Comparison of ENCODE assay signal across 1 cellular context in genomic region chr1:218366322-218367052, GRCh38.
TF ChIP-seq lines count a peak whose summit lies in the region.

No MANE protein-coding gene starts in this region.

TF ChIP-seq in HepG2, 621 proteins besides CTCF, POLR2A, EP300 and RAD21 (continued from another document and continues in another):
- TF ChIP-seq, protein P1, sequence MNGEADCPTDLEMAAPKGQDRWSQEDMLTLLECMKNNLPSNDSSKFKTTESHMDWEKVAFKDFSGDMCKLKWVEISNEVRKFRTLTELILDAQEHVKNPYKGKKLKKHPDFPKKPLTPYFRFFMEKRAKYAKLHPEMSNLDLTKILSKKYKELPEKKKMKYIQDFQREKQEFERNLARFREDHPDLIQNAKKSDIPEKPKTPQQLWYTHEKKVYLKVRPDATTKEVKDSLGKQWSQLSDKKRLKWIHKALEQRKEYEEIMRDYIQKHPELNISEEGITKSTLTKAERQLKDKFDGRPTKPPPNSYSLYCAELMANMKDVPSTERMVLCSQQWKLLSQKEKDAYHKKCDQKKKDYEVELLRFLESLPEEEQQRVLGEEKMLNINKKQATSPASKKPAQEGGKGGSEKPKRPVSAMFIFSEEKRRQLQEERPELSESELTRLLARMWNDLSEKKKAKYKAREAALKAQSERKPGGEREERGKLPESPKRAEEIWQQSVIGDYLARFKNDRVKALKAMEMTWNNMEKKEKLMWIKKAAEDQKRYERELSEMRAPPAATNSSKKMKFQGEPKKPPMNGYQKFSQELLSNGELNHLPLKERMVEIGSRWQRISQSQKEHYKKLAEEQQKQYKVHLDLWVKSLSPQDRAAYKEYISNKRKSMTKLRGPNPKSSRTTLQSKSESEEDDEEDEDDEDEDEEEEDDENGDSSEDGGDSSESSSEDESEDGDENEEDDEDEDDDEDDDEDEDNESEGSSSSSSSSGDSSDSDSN (CRISPR knock-in tag; IDR thresholded peaks at IDR 0.05) = no peak
- TF ChIP-seq SALL1 (CRISPR knock-in tag; IDR thresholded peaks at IDR 0.05) = peak; percentile 28
- no peak for TF ChIP-seq TRIM24 (CRISPR knock-in tag; IDR thresholded peaks at IDR 0.05)
- TF ChIP-seq, protein P2, sequence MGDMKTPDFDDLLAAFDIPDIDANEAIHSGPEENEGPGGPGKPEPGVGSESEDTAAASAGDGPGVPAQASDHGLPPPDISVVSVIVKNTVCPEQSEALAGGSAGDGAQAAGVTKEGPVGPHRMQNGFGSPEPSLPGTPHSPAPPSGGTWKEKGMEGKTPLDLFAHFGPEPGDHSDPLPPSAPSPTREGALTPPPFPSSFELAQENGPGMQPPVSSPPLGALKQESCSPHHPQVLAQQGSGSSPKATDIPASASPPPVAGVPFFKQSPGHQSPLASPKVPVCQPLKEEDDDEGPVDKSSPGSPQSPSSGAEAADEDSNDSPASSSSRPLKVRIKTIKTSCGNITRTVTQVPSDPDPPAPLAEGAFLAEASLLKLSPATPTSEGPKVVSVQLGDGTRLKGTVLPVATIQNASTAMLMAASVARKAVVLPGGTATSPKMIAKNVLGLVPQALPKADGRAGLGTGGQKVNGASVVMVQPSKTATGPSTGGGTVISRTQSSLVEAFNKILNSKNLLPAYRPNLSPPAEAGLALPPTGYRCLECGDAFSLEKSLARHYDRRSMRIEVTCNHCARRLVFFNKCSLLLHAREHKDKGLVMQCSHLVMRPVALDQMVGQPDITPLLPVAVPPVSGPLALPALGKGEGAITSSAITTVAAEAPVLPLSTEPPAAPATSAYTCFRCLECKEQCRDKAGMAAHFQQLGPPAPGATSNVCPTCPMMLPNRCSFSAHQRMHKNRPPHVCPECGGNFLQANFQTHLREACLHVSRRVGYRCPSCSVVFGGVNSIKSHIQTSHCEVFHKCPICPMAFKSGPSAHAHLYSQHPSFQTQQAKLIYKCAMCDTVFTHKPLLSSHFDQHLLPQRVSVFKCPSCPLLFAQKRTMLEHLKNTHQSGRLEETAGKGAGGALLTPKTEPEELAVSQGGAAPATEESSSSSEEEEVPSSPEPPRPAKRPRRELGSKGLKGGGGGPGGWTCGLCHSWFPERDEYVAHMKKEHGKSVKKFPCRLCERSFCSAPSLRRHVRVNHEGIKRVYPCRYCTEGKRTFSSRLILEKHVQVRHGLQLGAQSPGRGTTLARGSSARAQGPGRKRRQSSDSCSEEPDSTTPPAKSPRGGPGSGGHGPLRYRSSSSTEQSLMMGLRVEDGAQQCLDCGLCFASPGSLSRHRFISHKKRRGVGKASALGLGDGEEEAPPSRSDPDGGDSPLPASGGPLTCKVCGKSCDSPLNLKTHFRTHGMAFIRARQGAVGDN (CRISPR knock-in tag; IDR thresholded peaks at IDR 0.05) = no peak
- TF ChIP-seq, protein P3, sequence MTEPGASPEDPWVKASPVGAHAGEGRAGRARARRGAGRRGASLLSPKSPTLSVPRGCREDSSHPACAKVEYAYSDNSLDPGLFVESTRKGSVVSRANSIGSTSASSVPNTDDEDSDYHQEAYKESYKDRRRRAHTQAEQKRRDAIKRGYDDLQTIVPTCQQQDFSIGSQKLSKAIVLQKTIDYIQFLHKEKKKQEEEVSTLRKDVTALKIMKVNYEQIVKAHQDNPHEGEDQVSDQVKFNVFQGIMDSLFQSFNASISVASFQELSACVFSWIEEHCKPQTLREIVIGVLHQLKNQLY (CRISPR knock-in tag; IDR thresholded peaks at IDR 0.05) = 0 out of 2 replicates have a peak, but pooled peaks have one; percentile 22
- TF ChIP-seq ZC3H13 (CRISPR knock-in tag; IDR thresholded peaks at IDR 0.05) = no peak
- no peak for TF ChIP-seq ZNF20 (CRISPR knock-in tag; IDR thresholded peaks at IDR 0.05)
- TF ChIP-seq, protein P4, sequence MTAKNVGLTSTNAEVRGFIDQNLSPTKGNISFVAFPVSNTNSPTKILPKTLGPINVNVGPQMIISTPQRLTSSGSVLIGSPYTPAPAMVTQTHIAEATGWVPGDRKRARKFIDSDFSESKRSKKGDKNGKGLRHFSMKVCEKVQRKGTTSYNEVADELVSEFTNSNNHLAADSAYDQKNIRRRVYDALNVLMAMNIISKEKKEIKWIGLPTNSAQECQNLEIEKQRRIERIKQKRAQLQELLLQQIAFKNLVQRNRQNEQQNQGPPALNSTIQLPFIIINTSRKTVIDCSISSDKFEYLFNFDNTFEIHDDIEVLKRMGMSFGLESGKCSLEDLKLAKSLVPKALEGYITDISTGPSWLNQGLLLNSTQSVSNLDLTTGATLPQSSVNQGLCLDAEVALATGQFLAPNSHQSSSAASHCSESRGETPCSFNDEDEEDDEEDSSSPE (CRISPR knock-in tag; IDR thresholded peaks at IDR 0.05) = no peak
- no peak for TF ChIP-seq ZNF180 (CRISPR knock-in tag; IDR thresholded peaks at IDR 0.05; ENCODE audit: borderline replicate concordance, low read depth)
- no peak; the same call in 1 of the 2 replicates for TF ChIP-seq USF2 (IDR thresholded peaks at IDR 0.05; ENCODE audit: low read depth, low read length)
- TF ChIP-seq USF2 (CRISPR knock-in tag; IDR thresholded peaks at IDR 0.05; ENCODE audit: borderline replicate concordance) = no peak; the same call in 1 of the 2 replicates
- no peak for TF ChIP-seq ZNF691 (CRISPR knock-in tag; IDR thresholded peaks at IDR 0.05; ENCODE audit: borderline replicate concordance, low read depth)
- 0 out of 2 replicates have a peak, but pooled peaks have one; percentile 28 for TF ChIP-seq MYC (CRISPR knock-in tag; IDR thresholded peaks at IDR 0.05; ENCODE audit: borderline replicate concordance)
- TF ChIP-seq RNF2 (conservative IDR thresholded peaks at IDR 0.05; ENCODE audit: low read depth) = no peak
- TF ChIP-seq, protein P5, sequence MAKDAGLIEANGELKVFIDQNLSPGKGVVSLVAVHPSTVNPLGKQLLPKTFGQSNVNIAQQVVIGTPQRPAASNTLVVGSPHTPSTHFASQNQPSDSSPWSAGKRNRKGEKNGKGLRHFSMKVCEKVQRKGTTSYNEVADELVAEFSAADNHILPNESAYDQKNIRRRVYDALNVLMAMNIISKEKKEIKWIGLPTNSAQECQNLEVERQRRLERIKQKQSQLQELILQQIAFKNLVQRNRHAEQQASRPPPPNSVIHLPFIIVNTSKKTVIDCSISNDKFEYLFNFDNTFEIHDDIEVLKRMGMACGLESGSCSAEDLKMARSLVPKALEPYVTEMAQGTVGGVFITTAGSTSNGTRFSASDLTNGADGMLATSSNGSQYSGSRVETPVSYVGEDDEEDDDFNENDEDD (CRISPR knock-in tag; IDR thresholded peaks at IDR 0.05; ENCODE audit: borderline replicate concordance) = 0 out of 2 replicates have a peak, but pooled peaks have one; percentile 16
- no peak for TF ChIP-seq SNAPC2 (CRISPR knock-in tag; IDR thresholded peaks at IDR 0.05)
- no peak for TF ChIP-seq ZNF256 (CRISPR knock-in tag; conservative IDR thresholded peaks at IDR 0.05)
- TF ChIP-seq KAT2B (IDR thresholded peaks at IDR 0.05; ENCODE audit: borderline replicate concordance, low read depth, low read length) = no peak
- TF ChIP-seq ZNF629 (CRISPR knock-in tag; conservative IDR thresholded peaks at IDR 0.05) = 0 out of 2 replicates have a peak, but pooled peaks have one; percentile 28
- TF ChIP-seq WIZ (CRISPR knock-in tag; IDR thresholded peaks at IDR 0.05) = no peak
- TF ChIP-seq ZNF430 (CRISPR knock-in tag; IDR thresholded peaks at IDR 0.05) = no peak
- no peak for TF ChIP-seq ZNF576 (CRISPR knock-in tag; IDR thresholded peaks at IDR 0.05)
- TF ChIP-seq ZFP36L1 (CRISPR knock-in tag; IDR thresholded peaks at IDR 0.05) = no peak
- TF ChIP-seq REL (CRISPR knock-in tag; conservative IDR thresholded peaks at IDR 0.05) = no peak
- TF ChIP-seq BHLHE40 (IDR thresholded peaks at IDR 0.05; ENCODE audit: low read length) = peak; percentile 61
- no peak for TF ChIP-seq ZNF652 (CRISPR knock-in tag; IDR thresholded peaks at IDR 0.05; ENCODE audit: borderline replicate concordance, low read depth)
- TF ChIP-seq KDM3A (CRISPR knock-in tag; IDR thresholded peaks at IDR 0.05; ENCODE audit: low read depth) = no peak
- TF ChIP-seq NPAS2 (CRISPR knock-in tag; IDR thresholded peaks at IDR 0.05; ENCODE audit: borderline replicate concordance) = no peak
- peak; percentile 97 for TF ChIP-seq TFAP4 (IDR thresholded peaks at IDR 0.05; ENCODE audit: borderline replicate concordance, low read depth)
- no peak for TF ChIP-seq ZNF678 (CRISPR knock-in tag; IDR thresholded peaks at IDR 0.05)
- no peak for TF ChIP-seq ZNF7 (CRISPR knock-in tag; IDR thresholded peaks at IDR 0.05)
- peak; percentile 25; the same call in 1 of the 2 replicates for TF ChIP-seq SOX5 (CRISPR knock-in tag; IDR thresholded peaks at IDR 0.05; ENCODE audit: borderline replicate concordance)
- TF ChIP-seq ZNF660 (CRISPR knock-in tag; IDR thresholded peaks at IDR 0.05; ENCODE audit: borderline replicate concordance, low read depth) = no peak
- peak; percentile 39; the same call in 1 of the 2 replicates for TF ChIP-seq FOSL2 (CRISPR knock-in tag; IDR thresholded peaks at IDR 0.05)
- no peak for TF ChIP-seq KLF15 (CRISPR knock-in tag; IDR thresholded peaks at IDR 0.05; ENCODE audit: borderline replicate concordance)
- peak; percentile 9; the same call in 1 of the 2 replicates for TF ChIP-seq HMG20A (CRISPR knock-in tag; IDR thresholded peaks at IDR 0.05; ENCODE audit: borderline replicate concordance)
- no peak for TF ChIP-seq IRF2 (CRISPR knock-in tag; IDR thresholded peaks at IDR 0.05)
- no peak for TF ChIP-seq ELK4 (CRISPR knock-in tag; IDR thresholded peaks at IDR 0.05; ENCODE audit: borderline replicate concordance)
- no peak for TF ChIP-seq ZNF441 (CRISPR knock-in tag; IDR thresholded peaks at IDR 0.05; ENCODE audit: borderline replicate concordance)
- no peak for TF ChIP-seq KMT2A (CRISPR knock-in tag; IDR thresholded peaks at IDR 0.05)
- no peak for TF ChIP-seq ZBTB26 (CRISPR knock-in tag; IDR thresholded peaks at IDR 0.05; ENCODE audit: borderline replicate concordance)
- TF ChIP-seq HOXA9 (CRISPR knock-in tag; IDR thresholded peaks at IDR 0.05; ENCODE audit: borderline replicate concordance) = no peak
- TF ChIP-seq RBM39 (IDR thresholded peaks at IDR 0.05; ENCODE audit: low read depth, low read length, poor library complexity, severe bottlenecking) = no peak
- TF ChIP-seq RXRB (CRISPR knock-in tag; IDR thresholded peaks at IDR 0.05; ENCODE audit: borderline replicate concordance) = peak; percentile 28; the same call in 1 of the 2 replicates
- TF ChIP-seq ATF7 (IDR thresholded peaks at IDR 0.05) = peak; percentile 62; the same call in 1 of the 2 replicates
- no peak for TF ChIP-seq ATF7 (CRISPR knock-in tag; IDR thresholded peaks at IDR 0.05)
- TF ChIP-seq CHCHD3 (CRISPR knock-in tag; IDR thresholded peaks at IDR 0.05) = no peak
- TF ChIP-seq FOXJ3 (CRISPR knock-in tag; IDR thresholded peaks at IDR 0.05; ENCODE audit: borderline replicate concordance) = 0 out of 2 replicates have a peak, but pooled peaks have one; percentile 13
- TF ChIP-seq HNF4G (IDR thresholded peaks at IDR 0.05; ENCODE audit: borderline replicate concordance, low read depth, low read length) = peak; percentile 26; the same call in 1 of the 2 replicates
- TF ChIP-seq HNF4G (CRISPR knock-in tag; IDR thresholded peaks at IDR 0.05; ENCODE audit: borderline replicate concordance, low read depth) = no peak
- no peak for TF ChIP-seq EED (CRISPR knock-in tag; IDR thresholded peaks at IDR 0.05)
- no peak for TF ChIP-seq ZNF207 (IDR thresholded peaks at IDR 0.05; ENCODE audit: borderline replicate concordance)
- TF ChIP-seq GZF1 (CRISPR knock-in tag; IDR thresholded peaks at IDR 0.05) = no peak
- TF ChIP-seq HDAC6 (IDR thresholded peaks at IDR 0.05; ENCODE audit: low read depth, low read length) = no peak
